In genomic region chr2:20226152-20226545, GRCh38 we compare ENCODE assay signal across 10 cellular contexts. TPM values are rescaled to one million over a fixed set of nuclear protein-coding genes. Genes with fewer than 3 reads are reported as not detected.
DNase-seq lines count a peak whose midpoint lies in the region; ATAC-seq, FAIRE-seq and TF ChIP-seq lines count a peak whose summit lies in the region.
"Had no signal": no experiment of that assay in that cellular context is flagged by ENCODE, and none has a peak within 500 bp of the region (broad histone marks: within the 10 kb centered on the region; RNA-seq: fewer than 3 reads in every experiment).

No MANE protein-coding gene starts in this region.

- POLR2A ChIA-PET in IMR-90 (lab: Charles Lee; ENCODE audit: unreplicated experiment), result no interaction called here

- H3K14ac ChIP-seq in IMR-90 (replicated peaks; ENCODE audit: low read depth, low read length), result no peak overlapping the region

- peak overlapping the region; percentile 75 for H2AK9ac ChIP-seq in IMR-90 (replicated peaks; ENCODE audit: low read depth, low read length, poor library complexity)

- H2AK5ac ChIP-seq in IMR-90 (ENCODE audit: low read depth, low read length) (no peak overlapping the region), mesendoderm (ENCODE audit: low read length) (no peak overlapping the region)

- no peak overlapping the region for H3K18ac ChIP-seq in IMR-90 (ENCODE audit: low read depth, low read length)
- no peak overlapping the region for H3K18ac ChIP-seq in mesendoderm (ENCODE audit: low read length)

- WGBS in IMR-90 (ENCODE audit: extremely low coverage in 2 of 2, insufficient read length in 1 of 2), 2 experiments, result 93% methylated on average over 3 of the region's 14 CpGs; no CpG with 5 or more reads in 1 of the 2 experiments
- 74 to 87% (median 81%) methylated on average over 14 of the region's 14 CpGs for whole genome bisulfite sequencing in small intestine, 3 donors
- no CpG with 5 or more reads among the region's 14 CpGs for WGBS in mesendoderm (ENCODE audit: extremely low coverage, insufficient coverage, low lambda C conversion rate)
- WGBS in smooth muscle cell (ENCODE audit: low lambda C conversion rate), result 93% methylated on average over 14 of the region's 14 CpGs

- H3K4ac ChIP-seq in IMR-90 (ENCODE audit: low read depth, low read length) (no peak overlapping the region; the same call in 1 of the 2 replicates), mesendoderm (ENCODE audit: low read depth, low read length) (no peak overlapping the region)

- no peak for TF ChIP-seq RAD21 in IMR-90 (IDR thresholded peaks at IDR 0.05; ENCODE audit: low read length)

- H3K4me1 ChIP-seq in IMR-90 (ENCODE audit: control insufficient read depth, insufficient read depth, low read length), result peaks cover 15% of the 10 kb centered on the region
- peaks cover 0 to 2% of the 10 kb centered on the region in 2 donors for H3K4me1 ChIP-seq in small intestine (ENCODE audit: control insufficient read depth in 2 of 2, insufficient read depth in 1 of 2, low read depth in 1 of 2, low read length in 1 of 2)
- peaks cover 6% of the 10 kb centered on the region for H3K4me1 ChIP-seq in mesendoderm (ENCODE audit: control insufficient read depth, low read depth, low read length)
- peaks cover 28% of the 10 kb centered on the region for H3K4me1 ChIP-seq in smooth muscle cell (ENCODE audit: low read depth)

- peaks cover 57% of the 10 kb centered on the region for H3K27me3 Mint-ChIP-seq in activated T-helper 1 cell treated with anti-CD3 and anti-CD28 coated beads, Interleukin-12 subunit alpha, Interleukin-12 subunit beta, Interleukin-2, Interleukin-4 antibody, amounts not matched to agents 30 ng/mL and 10 ng/mL and 1 ng/mL, durations not matched to agents 14 hours and 24 hours and 36 hours (ENCODE audit: insufficient read depth)

- no peak overlapping the region for H4K91ac ChIP-seq in IMR-90 (ENCODE audit: insufficient read depth, low read depth, low read length)

- in situ Hi-C loops in IMR-90 (cut with MboI; ENCODE audit: low sequenced_read_pairs), result no loop called here

- no peak for FAIRE-seq in small intestine (lab: Jason Lieb, UNC)

- dilution Hi-C loops in IMR-90 (cut with HindIII; ENCODE audit: low sequenced_read_pairs, unreplicated experiment), result no loop called here

- H3K36me3 ChIP-seq in IMR-90 (ENCODE audit: control insufficient read depth, insufficient read depth, low read length) (no peaks in the 10 kb centered on the region), small intestine (ENCODE audit: control insufficient read depth in 2 of 2, insufficient read depth in 2 of 2, low read length in 2 of 2) (no peaks in the 10 kb centered on the region), mesendoderm (ENCODE audit: control insufficient read depth, insufficient read depth, low read length) (no peaks in the 10 kb centered on the region), smooth muscle cell (ENCODE audit: low read depth) (no peaks in the 10 kb centered on the region)
- H3K36me3 ChIP-seq: gastrocnemius medialis had no signal

- H3K79me2 ChIP-seq in mesendoderm (ENCODE audit: control insufficient read depth, insufficient read depth, low read length), result peaks cover 8% of the 10 kb centered on the region
- H3K79me2 ChIP-seq in smooth muscle cell (ENCODE audit: low read depth), result no peaks in the 10 kb centered on the region

- H3K4me3 ChIP-seq in IMR-90 (ENCODE audit: insufficient read depth, low read depth, low read length), result no peak overlapping the region
- no peak overlapping the region for H3K4me3 ChIP-seq in small intestine (ENCODE audit: low read depth in 1 of 2, low read length in 2 of 2)
- no peak overlapping the region for H3K4me3 ChIP-seq in mesendoderm (ENCODE audit: low read length)
- no peak overlapping the region for H3K4me3 ChIP-seq in smooth muscle cell

- H4K8ac ChIP-seq in IMR-90 (ENCODE audit: low read depth in 2 of 2, low read length in 2 of 2) (no peak overlapping the region), mesendoderm (ENCODE audit: low read depth, low read length) (no peak overlapping the region)

- H2BK15ac ChIP-seq in IMR-90 (ENCODE audit: low read depth, low read length) (no peak overlapping the region), mesendoderm (replicated peaks; ENCODE audit: low read depth) (no peak overlapping the region)

- H3K9ac ChIP-seq in IMR-90 (ENCODE audit: low read depth, low read length) (no peak overlapping the region), mesendoderm (ENCODE audit: low read length) (no peak overlapping the region), smooth muscle cell (ENCODE audit: low read depth) (no peak overlapping the region)

- H3K27me3 ChIP-seq in IMR-90 (ENCODE audit: control insufficient read depth, insufficient read depth, low read length) (no peaks in the 10 kb centered on the region), small intestine (ENCODE audit: control insufficient read depth in 2 of 2, insufficient read depth in 2 of 2, low read length in 2 of 2) (no peaks in the 10 kb centered on the region), mesendoderm (ENCODE audit: insufficient read depth, low read length, poor library complexity) (no peaks in the 10 kb centered on the region), smooth muscle cell (ENCODE audit: low read depth) (no peaks in the 10 kb centered on the region)

- no TSS peak for BruUV-seq in IMR-90 (replicated peaks; lab: Mats Ljungman, UMichigan)

- CTCF ChIA-PET in IMR-90 (lab: Yijun Ruan, JAX), result interaction anchor here (0.5 to 2.2 kb wide), 7 partner anchors 13 to 119 kb away, joined by 3 to 10 read pairs (median 4); no protein-coding TSS in a partner anchor

- no peaks in the 10 kb centered on the region for H3K36me3 Mint-ChIP-seq in activated T-helper 1 cell treated with anti-CD3 and anti-CD28 coated beads, Interleukin-12 subunit alpha, Interleukin-12 subunit beta, Interleukin-2, Interleukin-4 antibody, amounts not matched to agents 30 ng/mL and 10 ng/mL and 1 ng/mL, durations not matched to agents 14 hours and 24 hours and 36 hours (ENCODE audit: low read depth)

- H2AFZ ChIP-seq in IMR-90 (replicated peaks; ENCODE audit: low read length, poor library complexity), result peak overlapping the region; percentile 97
- no peak overlapping the region for H2AFZ ChIP-seq in smooth muscle cell (ENCODE audit: low read depth)

- H3K56ac ChIP-seq in IMR-90 (ENCODE audit: extremely low read depth, insufficient read depth, low read length) (no peak overlapping the region), mesendoderm (ENCODE audit: low read length) (no peak overlapping the region)

- H2BK20ac ChIP-seq in IMR-90 (ENCODE audit: low read depth, low read length), result no peak overlapping the region

- no peaks in the 10 kb centered on the region for H3K4me1 Mint-ChIP-seq in activated T-helper 1 cell treated with anti-CD3 and anti-CD28 coated beads, Interleukin-12 subunit alpha, Interleukin-12 subunit beta, Interleukin-2, Interleukin-4 antibody, amounts not matched to agents 30 ng/mL and 10 ng/mL and 1 ng/mL, durations not matched to agents 14 hours and 24 hours and 36 hours (ENCODE audit: low read depth)

- TF ChIP-seq POLR2A in IMR-90 (IDR thresholded peaks at IDR 0.05; ENCODE audit: low read depth, low read length), result no peak

- H3K9me3 Mint-ChIP-seq in activated T-helper 1 cell treated with anti-CD3 and anti-CD28 coated beads, Interleukin-12 subunit alpha, Interleukin-12 subunit beta, Interleukin-2, Interleukin-4 antibody, amounts not matched to agents 30 ng/mL and 10 ng/mL and 1 ng/mL, durations not matched to agents 14 hours and 24 hours and 36 hours, result no peaks in the 10 kb centered on the region

- TF ChIP-seq CTCF in IMR-90 (conservative IDR thresholded peaks at IDR 0.05; ENCODE audit: low read depth, low read length), result no peak
- TF ChIP-seq CTCF in smooth muscle cell (IDR thresholded peaks at IDR 0.05; ENCODE audit: borderline replicate concordance, insufficient read depth, poor library complexity, severe bottlenecking), result no peak

- H2BK120ac ChIP-seq in IMR-90 (ENCODE audit: low read depth, low read length) (no peak overlapping the region), mesendoderm (ENCODE audit: low read depth, low read length) (no peak overlapping the region)

- DNase-seq in IMR-90, result no peak
- no peak for DNase-seq in activated T-helper 1 cell treated with anti-CD3 and anti-CD28 coated beads, Interleukin-12 subunit alpha, Interleukin-12 subunit beta, Interleukin-2, Interleukin-4 antibody, amounts not matched to agents 30 ng/mL and 10 ng/mL and 1 ng/mL, durations not matched to agents 14 hours and 24 hours and 36 hours (ENCODE audit: low spot score)
- peak; percentile 30 for DNase-seq in islet precursor cell
- no peak for DNase-seq in small intestine
- DNase-seq in mesendoderm, result no peak
- no peak for DNase-seq in SHP77 (lab: John Stamatoyannopoulos, UW)
- no peak for DNase-seq in smooth muscle cell (lab: John Stamatoyannopoulos, UW; ENCODE audit: unreplicated experiment)
- DNase-seq: NCI-H446 had no signal

- H3K4me3 Mint-ChIP-seq in activated T-helper 1 cell treated with anti-CD3 and anti-CD28 coated beads, Interleukin-12 subunit alpha, Interleukin-12 subunit beta, Interleukin-2, Interleukin-4 antibody, amounts not matched to agents 30 ng/mL and 10 ng/mL and 1 ng/mL, durations not matched to agents 14 hours and 24 hours and 36 hours, result peak overlapping the region; percentile 26

- intact Hi-C loops in IMR-90 (cut with micrococcal nuclease), result no loop called here
- intact Hi-C loops in activated T-helper 1 cell treated with anti-CD3 and anti-CD28 coated beads, Interleukin-12 subunit alpha, Interleukin-12 subunit beta, Interleukin-2, Interleukin-4 antibody, amounts not matched to agents 30 ng/mL and 10 ng/mL and 1 ng/mL, durations not matched to agents 14 hours and 24 hours and 36 hours (cut with micrococcal nuclease), result loop anchor here (10.0 kb wide), 1 partner anchor 429 kb away; the partner anchor contains the start of gene HS1BP3

- H3K27ac ChIP-seq in IMR-90 (ENCODE audit: insufficient read depth, low read length) (no peak overlapping the region), small intestine (ENCODE audit: low read depth in 1 of 2, low read length in 1 of 2) (peak overlapping the region; percentile 96 to 97), mesendoderm (ENCODE audit: low read depth, low read length) (no peak overlapping the region), smooth muscle cell (ENCODE audit: low read depth) (no peak overlapping the region)
- H3K27ac ChIP-seq: gastrocnemius medialis had no signal

- no peaks in the 10 kb centered on the region for H4K20me1 ChIP-seq in IMR-90 (ENCODE audit: insufficient read depth, low read length)
- no peaks in the 10 kb centered on the region for H4K20me1 ChIP-seq in smooth muscle cell (ENCODE audit: low read depth)

- peaks cover 2% of the 10 kb centered on the region for H3F3A ChIP-seq in smooth muscle cell (ENCODE audit: low read depth)

- H2BK5ac ChIP-seq in IMR-90 (ENCODE audit: low read depth, low read length, poor library complexity, severe bottlenecking), result no peak overlapping the region
- H2BK5ac ChIP-seq in mesendoderm (ENCODE audit: low read length), result no peak overlapping the region

- H4K5ac ChIP-seq in IMR-90 (ENCODE audit: low read depth, low read length), result no peak overlapping the region
- no peak overlapping the region for H4K5ac ChIP-seq in mesendoderm (ENCODE audit: low read length)

- H3K4me2 ChIP-seq in IMR-90 (ENCODE audit: low read depth, low read length) (no peak overlapping the region), mesendoderm (ENCODE audit: low read length) (no peak overlapping the region), smooth muscle cell (no peak overlapping the region)

- H3K27ac Mint-ChIP-seq in activated T-helper 1 cell treated with anti-CD3 and anti-CD28 coated beads, Interleukin-12 subunit alpha, Interleukin-12 subunit beta, Interleukin-2, Interleukin-4 antibody, amounts not matched to agents 30 ng/mL and 10 ng/mL and 1 ng/mL, durations not matched to agents 14 hours and 24 hours and 36 hours, result no peak overlapping the region

- ATAC-seq in IMR-90 (ENCODE audit: low read depth) (no peak), GM19324 (IDR thresholded peaks at IDR 0.05; ENCODE audit: low FRiP score, unreplicated experiment) (no peak)
- ATAC-seq: gastrocnemius medialis had no signal

- H3K9me3 ChIP-seq in IMR-90 (ENCODE audit: control insufficient read depth, insufficient read depth, low read length), result 0 out of 2 replicates have a peak, but pooled peaks cover 2% of the 10 kb centered on the region
- no peaks in the 10 kb centered on the region for H3K9me3 ChIP-seq in small intestine (ENCODE audit: control insufficient read depth, low read depth)
- no peaks in the 10 kb centered on the region for H3K9me3 ChIP-seq in smooth muscle cell (replicated peaks; ENCODE audit: low read depth)
- H3K9me3 ChIP-seq: gastrocnemius medialis had no signal

- H3K23ac ChIP-seq in IMR-90 (ENCODE audit: low read depth, low read length) (no peak overlapping the region), mesendoderm (ENCODE audit: low read length) (no peak overlapping the region)

- H3K79me1 ChIP-seq in IMR-90 (ENCODE audit: low read depth in 1 of 2, low read length in 2 of 2) (peaks cover 0 to 13% of the 10 kb centered on the region in 2 experiments; a peak in 2 of 4 replicates), mesendoderm (ENCODE audit: low read length) (peaks cover 5% of the 10 kb centered on the region)

- H3K9me1 ChIP-seq in IMR-90 (ENCODE audit: insufficient read depth, low read length), result peaks cover 2% of the 10 kb centered on the region

RNA-seq across cellular contexts. Expression of gene SDC1, which starts 1.2 kb away (rescaled TPM):
- 22.0 and 23.6 TPM in 2 replicates for total RNA-seq in IMR-90 (2012; rRNA removed)
- 28.3 and 38.8 TPM in 2 replicates for polyA plus RNA-seq in IMR-90 (2012; rRNA removed)
- 21.6 and 39.0 TPM in 2 replicates for polyA plus RNA-seq in IMR-90 (2012; cell fraction: cytosol; rRNA removed)
- polyA plus RNA-seq in IMR-90 (2012; cell fraction: nucleus; rRNA removed; ENCODE audit: low replicate concordance), result 9.4 and 21.6 TPM in 2 replicates
- 0.26 and 0.27 TPM in 2 replicates for total RNA-seq in activated T-helper 1 cell treated with anti-CD3 and anti-CD28 coated beads, Interleukin-12 subunit alpha, Interleukin-12 subunit beta, Interleukin-2, Interleukin-4 antibody, amounts not matched to agents 30 ng/mL and 10 ng/mL and 1 ng/mL, durations not matched to agents 14 hours and 24 hours and 36 hours
- 10 to 100 TPM; 36.9 to 89.9 (median 38.9) TPM for polyA plus RNA-seq in small intestine
- polyA plus RNA-seq in mesendoderm (2013, experiment 1 of 2), result 27.6 TPM
- polyA plus RNA-seq in mesendoderm (2013, experiment 2 of 2), result 27.4 TPM
- total RNA-seq in smooth muscle cell, result 61.0 and 81.1 TPM in 2 replicates
- 88.1 and 110 TPM in 2 replicates for polyA plus RNA-seq in smooth muscle cell

Comparison
In these comparisons a context has a peak if more than half of its experiments do, and no peak if none do; other contexts are left out.
1. H3K27ac ChIP-seq: peak in small intestine (2 of 2); none in IMR-90 (single experiment), mesendoderm (single experiment) and smooth muscle cell (single experiment).
2. RNA of gene SDC1, which starts 1.2 kb away (total RNA-seq): 61.0 to 81.1 TPM in smooth muscle cell and 22.0 to 23.6 TPM in IMR-90; 0.26 to 0.27 TPM in activated T-helper 1 cell treated with anti-CD3 and anti-CD28 coated beads, Interleukin-12 subunit alpha, Interleukin-12 subunit beta, Interleukin-2, Interleukin-4 antibody, amounts not matched to agents 30 ng/mL and 10 ng/mL and 1 ng/mL, durations not matched to agents 14 hours and 24 hours and 36 hours; every median in the first group is over 10 times any median in the second.